10 cellular contexts compared by ENCODE assay signal in genomic region chr1:175287377-175287776, GRCh38.
DNase-seq lines count a peak whose midpoint lies in the region; ATAC-seq and TF ChIP-seq lines count a peak whose summit lies in the region.
"Had no signal": no experiment of that assay in that cellular context is flagged by ENCODE, and none has a peak within 500 bp of the region (broad histone marks: within the 10 kb centered on the region; RNA-seq: fewer than 3 reads in every experiment).

No MANE protein-coding gene starts in this region.

- no peak overlapping the region for H3K27ac Mint-ChIP-seq in CD4-positive, CD25-positive, alpha-beta regulatory T cell

- no peaks in the 10 kb centered on the region for H3K79me2 ChIP-seq in OCI-LY7 (ENCODE audit: insufficient read depth, low read depth, low read length)

- TF ChIP-seq POLR2A in thyroid gland (IDR thresholded peaks at IDR 0.05), result no peak

- intact Hi-C loops in OCI-LY7 (cut with micrococcal nuclease; ENCODE audit: unreplicated experiment) (no loop called here), thyroid gland (cut with DNase I) (no loop called here)

- no peak overlapping the region for H3K27ac ChIP-seq in CD4-positive, CD25-positive, alpha-beta regulatory T cell (ENCODE audit: insufficient read depth, low read length, poor library complexity, severe bottlenecking)
- H3K27ac ChIP-seq in OCI-LY7 (ENCODE audit: low read depth, low read length, poor library complexity, severe bottlenecking), result no peak overlapping the region
- no peak overlapping the region for H3K27ac ChIP-seq in thyroid gland
- H3K27ac ChIP-seq: pancreas had no signal

- BruUV-seq in OCI-LY7 (replicated peaks; lab: Mats Ljungman, UMichigan), result no TSS peak

- H2AFZ ChIP-seq in OCI-LY7 (ENCODE audit: low read length), result peak overlapping the region; percentile 49

- no peaks in the 10 kb centered on the region for H3K9me2 ChIP-seq in OCI-LY7 (ENCODE audit: insufficient read depth, low read length)

- H3K27me3 Mint-ChIP-seq in CD4-positive, CD25-positive, alpha-beta regulatory T cell, result peaks cover 32% of the 10 kb centered on the region

- H3K9me3 Mint-ChIP-seq in CD4-positive, CD25-positive, alpha-beta regulatory T cell, result peaks cover 0 to 4% (median 0%) of the 10 kb centered on the region in 7 donors

- WGBS in thyroid gland, 2 donors, result 44 to 58% methylated on average over 3 of the region's 3 CpGs

- H4K20me1 ChIP-seq in OCI-LY7 (ENCODE audit: insufficient read depth, low read length), result no peaks in the 10 kb centered on the region

- no peaks in the 10 kb centered on the region for H3K9me3 ChIP-seq in CD4-positive, CD25-positive, alpha-beta regulatory T cell (ENCODE audit: control insufficient read depth in 2 of 2, low read length in 2 of 2)
- no peaks in the 10 kb centered on the region for H3K9me3 ChIP-seq in OCI-LY7 (ENCODE audit: low read length)
- no peaks in the 10 kb centered on the region for H3K9me3 ChIP-seq in thyroid gland
- H3K9me3 ChIP-seq: pancreas, stomach had no signal

- H3K4me1 ChIP-seq in CD4-positive, CD25-positive, alpha-beta regulatory T cell (ENCODE audit: control insufficient read depth, insufficient read depth, low read length, poor library complexity, severe bottlenecking), result no peaks in the 10 kb centered on the region
- peaks cover 7% of the 10 kb centered on the region for H3K4me1 ChIP-seq in OCI-LY7 (ENCODE audit: insufficient read depth, low read length, poor library complexity, severe bottlenecking)
- no peaks in the 10 kb centered on the region for H3K4me1 ChIP-seq in thyroid gland
- H3K4me1 ChIP-seq: pancreas, stomach had no signal

- POLR2A ChIA-PET in OCI-LY7 (lab: Charles Lee), result interaction anchor here (0.7 to 1.0 kb wide), 4 partner anchors 9 to 590 kb away, joined by 3 to 5 read pairs (median 4); no protein-coding TSS in a partner anchor

- TF ChIP-seq CTCF in OCI-LY7 (conservative IDR thresholded peaks at IDR 0.05; ENCODE audit: low read length), result no peak
- TF ChIP-seq CTCF in thyroid gland (IDR thresholded peaks at IDR 0.05), result no peak

- peak; percentile 50 to 55 for ATAC-seq in CD4-positive, CD25-positive, alpha-beta regulatory T cell (ENCODE audit: low read depth in 2 of 2)
- ATAC-seq in GM19023 (IDR thresholded peaks at IDR 0.05; ENCODE audit: unreplicated experiment) (peak; percentile 94), HG02798 (IDR thresholded peaks at IDR 0.05; ENCODE audit: poor library complexity, unreplicated experiment) (peak; percentile 90)
- ATAC-seq: pancreas had no signal

- peaks cover 0 to 8% (median under 1%) of the 10 kb centered on the region in 4 donors for H3K4me1 Mint-ChIP-seq in CD4-positive, CD25-positive, alpha-beta regulatory T cell

- peak in 1 of 3 donors; percentile 35 for DNase-seq in CD4-positive, CD25-positive, alpha-beta regulatory T cell
- DNase-seq in OCI-LY7 (ENCODE audit: low spot score) (peak; percentile 47), thyroid gland (no peak), NCI-H524 treated with DMSO at 0.1 percent for 48 hours (lab: John Stamatoyannopoulos, UW) (no peak), midbrain (lab: John Stamatoyannopoulos, UW) (no peak)
- no peak for DNase-seq in activated CD4-positive, CD25-positive, alpha-beta regulatory T cell (lab: John Stamatoyannopoulos, UW)
- DNase-seq: pancreas, stomach had no signal

- no peaks in the 10 kb centered on the region for H3K36me3 ChIP-seq in CD4-positive, CD25-positive, alpha-beta regulatory T cell (ENCODE audit: control insufficient read depth, insufficient read depth, low read length)
- H3K36me3 ChIP-seq in OCI-LY7 (ENCODE audit: insufficient read depth, low read length), result no peaks in the 10 kb centered on the region
- no peaks in the 10 kb centered on the region for H3K36me3 ChIP-seq in thyroid gland
- H3K36me3 ChIP-seq: pancreas, stomach had no signal

- H3K4me2 ChIP-seq in OCI-LY7 (ENCODE audit: low read length), result no peak overlapping the region

- no peaks in the 10 kb centered on the region for H3K36me3 Mint-ChIP-seq in CD4-positive, CD25-positive, alpha-beta regulatory T cell

- no peak overlapping the region for H3K4me3 Mint-ChIP-seq in CD4-positive, CD25-positive, alpha-beta regulatory T cell

- no peak overlapping the region for H3K4me3 ChIP-seq in CD4-positive, CD25-positive, alpha-beta regulatory T cell (ENCODE audit: low read depth, low read length)
- no peak overlapping the region for H3K4me3 ChIP-seq in OCI-LY7 (ENCODE audit: low read depth, low read length, poor library complexity, severe bottlenecking)
- H3K4me3 ChIP-seq in thyroid gland (replicated peaks in 1 of 3), result no peak overlapping the region
- H3K4me3 ChIP-seq: pancreas, stomach had no signal

- peaks cover 1% of the 10 kb centered on the region for H3K27me3 ChIP-seq in CD4-positive, CD25-positive, alpha-beta regulatory T cell (ENCODE audit: control insufficient read depth, insufficient read depth, low read length)
- no peaks in the 10 kb centered on the region for H3K27me3 ChIP-seq in thyroid gland
- H3K27me3 ChIP-seq: pancreas, stomach had no signal

- CTCF ChIA-PET in OCI-LY7 (lab: Charles Lee; ENCODE audit: unreplicated experiment), result no interaction called here
